In genomic region chr12:121299662-121300061, GRCh38 we compare ENCODE assay signal across 2 cellular contexts.
TF ChIP-seq lines count a peak whose summit lies in the region.

No MANE protein-coding gene starts in this region.

TF ChIP-seq in HEK293, 187 proteins besides CTCF, POLR2A, EP300 and RAD21 (continued from another document):
- no peak for TF ChIP-seq AEBP2 (tag by site-specific recombination; IDR thresholded peaks at IDR 0.05; ENCODE audit: borderline replicate concordance)
- no peak for TF ChIP-seq ZNF76 (tag by site-specific recombination; IDR thresholded peaks at IDR 0.05; ENCODE audit: borderline replicate concordance, low read depth)
- no peak for TF ChIP-seq ZNF571 (tag by site-specific recombination; IDR thresholded peaks at IDR 0.05)
- TF ChIP-seq ZNF10 (tag by site-specific recombination; IDR thresholded peaks at IDR 0.05): no peak
- TF ChIP-seq, protein P1, sequence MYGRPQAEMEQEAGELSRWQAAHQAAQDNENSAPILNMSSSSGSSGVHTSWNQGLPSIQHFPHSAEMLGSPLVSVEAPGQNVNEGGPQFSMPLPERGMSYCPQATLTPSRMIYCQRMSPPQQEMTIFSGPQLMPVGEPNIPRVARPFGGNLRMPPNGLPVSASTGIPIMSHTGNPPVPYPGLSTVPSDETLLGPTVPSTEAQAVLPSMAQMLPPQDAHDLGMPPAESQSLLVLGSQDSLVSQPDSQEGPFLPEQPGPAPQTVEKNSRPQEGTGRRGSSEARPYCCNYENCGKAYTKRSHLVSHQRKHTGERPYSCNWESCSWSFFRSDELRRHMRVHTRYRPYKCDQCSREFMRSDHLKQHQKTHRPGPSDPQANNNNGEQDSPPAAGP (tag by site-specific recombination; IDR thresholded peaks at IDR 0.05): no peak
- no peak for TF ChIP-seq ZNF701 (tag by site-specific recombination; IDR thresholded peaks at IDR 0.05)
- no peak for TF ChIP-seq ZNF202 (tag by site-specific recombination; IDR thresholded peaks at IDR 0.05; ENCODE audit: borderline replicate concordance)
- TF ChIP-seq ZNF610 (tag by site-specific recombination; IDR thresholded peaks at IDR 0.05; ENCODE audit: borderline replicate concordance): no peak
- TF ChIP-seq, protein P2, sequence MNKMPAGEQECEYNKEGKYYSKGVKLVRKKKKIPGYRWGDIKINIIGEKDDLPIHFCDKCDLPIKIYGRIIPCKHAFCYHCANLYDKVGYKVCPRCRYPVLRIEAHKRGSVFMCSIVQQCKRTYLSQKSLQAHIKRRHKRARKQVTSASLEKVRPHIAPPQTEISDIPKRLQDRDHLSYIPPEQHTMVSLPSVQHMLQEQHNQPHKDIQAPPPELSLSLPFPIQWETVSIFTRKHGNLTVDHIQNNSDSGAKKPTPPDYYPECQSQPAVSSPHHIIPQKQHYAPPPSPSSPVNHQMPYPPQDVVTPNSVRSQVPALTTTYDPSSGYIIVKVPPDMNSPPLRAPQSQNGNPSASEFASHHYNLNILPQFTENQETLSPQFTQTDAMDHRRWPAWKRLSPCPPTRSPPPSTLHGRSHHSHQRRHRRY (tag by site-specific recombination; IDR thresholded peaks at IDR 0.05): no peak
- TF ChIP-seq ZNF624 (tag by site-specific recombination; IDR thresholded peaks at IDR 0.05): no peak
- no peak for TF ChIP-seq ZBTB7A (tag by site-specific recombination; IDR thresholded peaks at IDR 0.05; ENCODE audit: low read depth)
- TF ChIP-seq SETDB1 (IDR thresholded peaks at IDR 0.05; ENCODE audit: insufficient read length, low read length): no peak
TF ChIP-seq in HEK293: peak in this region for 3.

TF ChIP-seq in WTC11, 78 proteins besides CTCF, POLR2A, EP300 and RAD21 (continued from another document):
- TF ChIP-seq HMGXB4 (CRISPR knock-in tag; IDR thresholded peaks at IDR 0.05): no peak
- TF ChIP-seq, protein P3, sequence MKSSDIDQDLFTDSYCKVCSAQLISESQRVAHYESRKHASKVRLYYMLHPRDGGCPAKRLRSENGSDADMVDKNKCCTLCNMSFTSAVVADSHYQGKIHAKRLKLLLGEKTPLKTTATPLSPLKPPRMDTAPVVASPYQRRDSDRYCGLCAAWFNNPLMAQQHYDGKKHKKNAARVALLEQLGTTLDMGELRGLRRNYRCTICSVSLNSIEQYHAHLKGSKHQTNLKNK (CRISPR knock-in tag; IDR thresholded peaks at IDR 0.05): no peak
- no peak for TF ChIP-seq ZBTB43 (CRISPR knock-in tag; IDR thresholded peaks at IDR 0.05)
- no peak for TF ChIP-seq ZNF317 (CRISPR knock-in tag; IDR thresholded peaks at IDR 0.05; ENCODE audit: borderline replicate concordance, low read depth)
- TF ChIP-seq, protein P4, sequence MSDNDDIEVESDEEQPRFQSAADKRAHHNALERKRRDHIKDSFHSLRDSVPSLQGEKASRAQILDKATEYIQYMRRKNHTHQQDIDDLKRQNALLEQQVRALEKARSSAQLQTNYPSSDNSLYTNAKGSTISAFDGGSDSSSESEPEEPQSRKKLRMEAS (CRISPR knock-in tag; IDR thresholded peaks at IDR 0.05): no peak
- no peak for TF ChIP-seq SMAD3 (CRISPR knock-in tag; IDR thresholded peaks at IDR 0.05; ENCODE audit: borderline replicate concordance)
- TF ChIP-seq ZNF396 (CRISPR knock-in tag; IDR thresholded peaks at IDR 0.05; ENCODE audit: borderline replicate concordance): no peak
- TF ChIP-seq NR1H2 (CRISPR knock-in tag; IDR thresholded peaks at IDR 0.05): no peak
- no peak for TF ChIP-seq TEAD1 (CRISPR knock-in tag; IDR thresholded peaks at IDR 0.05)
